ENCODE assay signal across 19 cellular contexts in the genomic region with DNA sequence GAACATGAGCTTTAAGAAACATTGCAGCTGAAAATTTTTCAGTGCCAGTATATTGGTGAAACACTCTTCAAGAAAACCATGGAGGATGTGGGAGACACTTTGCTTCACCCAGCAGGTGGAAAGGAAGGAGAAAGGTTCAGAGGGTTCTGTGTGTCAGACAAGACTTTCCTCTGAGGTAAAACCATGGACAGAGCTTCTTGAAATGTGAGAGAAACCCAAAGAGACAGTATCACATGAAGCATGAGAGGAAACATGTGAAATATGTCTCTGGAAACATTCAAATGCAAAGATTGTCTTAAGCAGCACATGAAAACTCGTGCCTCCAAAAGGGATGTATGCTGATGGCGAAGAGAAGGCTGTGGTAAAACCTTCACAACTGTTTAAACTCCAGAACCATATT.
"Had no signal": no experiment of that assay in that cellular context is flagged by ENCODE, and none has a peak within 500 bp of the region (broad histone marks: within the 10 kb centered on the region; RNA-seq: fewer than 3 reads in every experiment).

No MANE protein-coding gene starts in this region.

- H3K9me3 Mint-ChIP-seq: dendritic cell treated with granulocyte-macrophage colony-stimulating factor and Interleukin-4, amounts not matched to agents 40 ng/mL and 50 ng/mL, for 4 days; effector memory CD8-positive, alpha-beta T cell; endodermal cell; mesothelial cell of epicardium had no signal

- H3K4me3 ChIP-seq: colonic mucosa, esophagus muscularis mucosa, gastroesophageal sphincter, heart left ventricle, hepatocyte, left lung, lower lobe of right lung, mucosa of descending colon had no signal

- H3K9me3 ChIP-seq: colonic mucosa, esophagus muscularis mucosa, gastroesophageal sphincter, heart left ventricle, left lung, lower lobe of right lung, mucosa of descending colon had no signal

- H3K27ac Mint-ChIP-seq: dendritic cell treated with granulocyte-macrophage colony-stimulating factor and Interleukin-4, amounts not matched to agents 40 ng/mL and 50 ng/mL, for 4 days; effector memory CD8-positive, alpha-beta T cell; endodermal cell; mesothelial cell of epicardium had no signal

- H3K36me3 Mint-ChIP-seq: mesothelial cell of epicardium had no signal

- DNase-seq: colonic mucosa; cortex of kidney; effector CD8-positive, alpha-beta T cell; effector memory CD8-positive, alpha-beta T cell; endodermal cell; foreskin keratinocyte; heart left ventricle; hypothalamus; left cardiac atrium; left ventricle myocardium superior; lower lobe of right lung; mesenchymal stem cell; mucosa of descending colon had no signal

- H3K27me3 ChIP-seq: colonic mucosa, esophagus muscularis mucosa, foreskin keratinocyte, gastroesophageal sphincter, heart left ventricle, hepatocyte, left lung had no signal

- H3K4me3 Mint-ChIP-seq: dendritic cell treated with granulocyte-macrophage colony-stimulating factor and Interleukin-4, amounts not matched to agents 40 ng/mL and 50 ng/mL, for 4 days; effector memory CD8-positive, alpha-beta T cell; endodermal cell; mesothelial cell of epicardium had no signal

- H3K27ac ChIP-seq: colonic mucosa, esophagus muscularis mucosa, foreskin keratinocyte, gastroesophageal sphincter, heart left ventricle, hepatocyte, left lung, lower lobe of right lung had no signal

- ATAC-seq: effector memory CD8-positive, alpha-beta T cell; foreskin keratinocyte; gastroesophageal sphincter; heart left ventricle; left cardiac atrium; left lung; left ventricle myocardium superior had no signal

- H3K27me3 Mint-ChIP-seq: dendritic cell treated with granulocyte-macrophage colony-stimulating factor and Interleukin-4, amounts not matched to agents 40 ng/mL and 50 ng/mL, for 4 days; effector memory CD8-positive, alpha-beta T cell had no signal

- H3K4me1 Mint-ChIP-seq: endodermal cell, mesothelial cell of epicardium had no signal

- H3K36me3 ChIP-seq: colonic mucosa, esophagus muscularis mucosa, gastroesophageal sphincter, heart left ventricle, left lung, lower lobe of right lung had no signal

- H3K4me1 ChIP-seq: colonic mucosa, esophagus muscularis mucosa, foreskin keratinocyte, gastroesophageal sphincter, heart left ventricle, left lung, lower lobe of right lung had no signal

- H3K4me2 ChIP-seq: hepatocyte had no signal

- H2AFZ ChIP-seq: hepatocyte had no signal
